In the genomic region with DNA sequence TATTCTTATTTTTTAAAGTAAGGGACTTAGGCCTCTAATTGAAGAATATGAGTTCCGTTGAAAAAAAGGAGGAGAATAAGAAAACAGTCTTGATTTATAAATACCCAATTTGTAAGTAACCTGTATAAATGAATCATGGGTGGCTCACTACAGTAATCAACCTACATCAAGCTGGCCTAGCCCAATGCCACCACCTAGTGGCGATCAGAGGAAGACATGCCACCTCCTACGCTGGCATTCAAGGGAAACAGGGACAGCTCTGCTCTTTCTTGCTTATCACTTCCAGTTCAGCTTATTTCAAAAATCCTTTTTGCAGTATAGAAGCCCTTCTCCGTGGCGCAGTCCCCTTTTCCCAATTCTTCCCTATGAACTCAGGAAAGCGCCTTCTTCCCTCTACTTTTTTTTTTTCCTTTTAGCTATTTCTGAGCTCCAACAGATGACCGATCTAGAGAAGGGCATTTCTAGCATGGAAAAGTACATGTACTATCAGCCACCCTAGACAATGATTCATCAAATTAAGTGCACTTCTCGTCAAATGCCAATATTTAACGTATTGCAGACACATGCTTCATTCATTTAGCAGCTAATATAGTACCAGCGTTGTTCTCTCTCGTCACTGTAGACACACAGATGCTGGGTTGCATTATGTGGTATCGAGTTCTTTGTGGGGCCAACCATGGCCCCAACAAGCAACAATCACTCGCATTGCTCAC, we compare ENCODE assay signal across 8 cellular contexts. TPM values are rescaled to one million over a fixed set of nuclear protein-coding genes. Genes with fewer than 3 reads are reported as not detected.
DNase-seq lines count a peak whose midpoint lies in the region; ATAC-seq and TF ChIP-seq lines count a peak whose summit lies in the region.

No MANE protein-coding gene starts in this region.

- no peak overlapping the region for H3K4me3 Mint-ChIP-seq in naive B cell

- ATAC-seq in GM19468 (IDR thresholded peaks at IDR 0.05; ENCODE audit: extremely low read depth, unreplicated experiment) (peak; percentile 87), HG03575 (IDR thresholded peaks at IDR 0.05; ENCODE audit: extremely low read depth, insufficient number of reproducible peaks, low FRiP score, unreplicated experiment) (peak; percentile 91), naive B cell (ENCODE audit: low read depth in 2 of 2) (peak; percentile 57 to 59)

- TF ChIP-seq CTCF in epithelial cell of esophagus (IDR thresholded peaks at IDR 0.05; ENCODE audit: insufficient read depth, low read depth, low read length, missing control alignments) = peak; percentile 98

- H3K4me3 ChIP-seq in epithelial cell of esophagus (ENCODE audit: low read length) = no peak overlapping the region

- H3K27ac Mint-ChIP-seq in naive B cell = no peak overlapping the region

- DNase-seq in D341Med (ENCODE audit: low spot score) = peak; percentile 80
- peak; percentile 63 for DNase-seq in NCI-H82 treated with DMSO at 0.1 percent for 48 hours (lab: John Stamatoyannopoulos, UW; ENCODE audit: unreplicated experiment)
- peak; percentile 74 for DNase-seq in activated CD8-positive, alpha-beta memory T cell treated with anti-CD3 and anti-CD28 coated beads for 24 hours
- DNase-seq in epithelial cell of esophagus (ENCODE audit: low read depth) = peak; percentile 93
- DNase-seq in naive B cell = peak; percentile 20
- peak; percentile 45 for DNase-seq in stimulated activated naive CD4-positive, alpha-beta T cell treated with Interleukin-2 at 50 U/mL for 16 hours (lab: John Stamatoyannopoulos, UW)

- no peaks in the 10 kb centered on the region for H3K4me1 Mint-ChIP-seq in naive B cell

- H3K36me3 Mint-ChIP-seq in naive B cell = no peaks in the 10 kb centered on the region

- H3K27me3 Mint-ChIP-seq in naive B cell = peaks cover 16 to 34% (median 31%) of the 10 kb centered on the region in 3 donors

- no peaks in the 10 kb centered on the region for H3K9me3 Mint-ChIP-seq in naive B cell

RNA-seq across cellular contexts. Expression of a gene that starts 28.3 kb away (rescaled TPM):
- polyA plus RNA-seq in naive B cell (ENCODE audit: low read depth in 6 of 6) = not detected

Comparison
In these comparisons a context has a peak if more than half of its experiments do, and no peak if none do; other contexts are left out.
1. DNase-seq: peak in every context shown above with its lines; median percentile 93 in epithelial cell of esophagus; 80 in D341Med; 74 in activated CD8-positive, alpha-beta memory T cell treated with anti-CD3 and anti-CD28 coated beads for 24 hours; 63 in NCI-H82 treated with DMSO at 0.1 percent for 48 hours; 45 in stimulated activated naive CD4-positive, alpha-beta T cell treated with Interleukin-2 at 50 U/mL for 16 hours; 20 in naive B cell.